Comparison of ENCODE assay signal across 1 cellular context in the genomic region with DNA sequence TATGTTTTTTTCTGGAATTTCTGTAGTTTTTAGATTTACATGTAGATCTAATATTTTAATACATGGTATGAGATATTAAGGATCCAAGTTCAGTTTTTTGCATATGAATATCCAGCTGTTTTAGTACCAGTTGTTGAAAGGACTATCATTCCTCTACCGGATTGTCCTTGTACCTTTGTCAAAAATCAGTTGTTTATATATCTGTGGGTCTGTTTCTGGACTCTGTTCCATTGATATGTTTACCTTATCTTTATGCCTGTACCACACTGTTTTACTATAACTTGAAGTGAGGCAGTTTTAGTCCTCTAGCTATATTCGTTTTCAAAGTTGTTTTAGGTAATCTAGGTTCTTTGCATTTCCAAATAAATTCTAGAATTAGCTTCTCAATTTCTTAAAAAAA.
TF ChIP-seq lines count a peak whose summit lies in the region.

No MANE protein-coding gene starts in this region.

TF ChIP-seq in HepG2, 621 proteins besides CTCF, POLR2A, EP300 and RAD21 (continued from another document and continues in another):
- TF ChIP-seq HNF1A (IDR thresholded peaks at IDR 0.05; ENCODE audit: low read depth) (no peak), HNF1A (CRISPR knock-in tag; IDR thresholded peaks at IDR 0.05; ENCODE audit: borderline replicate concordance) (no peak), CCDC6 (CRISPR knock-in tag; IDR thresholded peaks at IDR 0.05) (no peak), ZNF816 (CRISPR knock-in tag; IDR thresholded peaks at IDR 0.05; ENCODE audit: borderline replicate concordance) (no peak), HOXA7 (CRISPR knock-in tag; IDR thresholded peaks at IDR 0.05) (no peak), ATF7 (IDR thresholded peaks at IDR 0.05) (no peak), ATF7 (CRISPR knock-in tag; IDR thresholded peaks at IDR 0.05) (no peak), TRIM22 (IDR thresholded peaks at IDR 0.05) (no peak), ZNF558 (CRISPR knock-in tag; IDR thresholded peaks at IDR 0.05; ENCODE audit: borderline replicate concordance) (no peak), NKX3-1 (CRISPR knock-in tag; IDR thresholded peaks at IDR 0.05) (no peak), ZNF777 (CRISPR knock-in tag; IDR thresholded peaks at IDR 0.05) (no peak), ZFP1 (CRISPR knock-in tag; IDR thresholded peaks at IDR 0.05) (peak; percentile 73; the same call in 1 of the 2 replicates), MTF2 (CRISPR knock-in tag; IDR thresholded peaks at IDR 0.05; ENCODE audit: borderline replicate concordance) (no peak), ATM (IDR thresholded peaks at IDR 0.05; ENCODE audit: borderline replicate concordance) (no peak), E2F2 (CRISPR knock-in tag; IDR thresholded peaks at IDR 0.05; ENCODE audit: borderline replicate concordance) (no peak), ZBTB37 (CRISPR knock-in tag; IDR thresholded peaks at IDR 0.05) (no peak), YEATS2 (CRISPR knock-in tag; IDR thresholded peaks at IDR 0.05; ENCODE audit: borderline replicate concordance) (no peak), PHF5A (CRISPR knock-in tag; IDR thresholded peaks at IDR 0.05; ENCODE audit: low read depth, unreplicated experiment) (peak; percentile 74), NFE2 (CRISPR knock-in tag; IDR thresholded peaks at IDR 0.05) (no peak), SP2 (CRISPR knock-in tag; IDR thresholded peaks at IDR 0.05) (no peak), MBNL3 (CRISPR knock-in tag; conservative IDR thresholded peaks at IDR 0.05) (no peak), ZNF205 (CRISPR knock-in tag; IDR thresholded peaks at IDR 0.05) (no peak), ZNF24 (IDR thresholded peaks at IDR 0.05) (no peak), KAT2B (IDR thresholded peaks at IDR 0.05; ENCODE audit: borderline replicate concordance, low read depth, low read length) (no peak), POGZ (CRISPR knock-in tag; IDR thresholded peaks at IDR 0.05) (peak; percentile 57), ZNF225 (CRISPR knock-in tag; IDR thresholded peaks at IDR 0.05) (no peak), AGO2 (optimal IDR thresholded peaks at IDR 0.05; ENCODE audit: low read depth, low read length) (no peak), NFYB (CRISPR knock-in tag; IDR thresholded peaks at IDR 0.05) (no peak), MIER2 (CRISPR knock-in tag; IDR thresholded peaks at IDR 0.05) (no peak), MXI1 (IDR thresholded peaks at IDR 0.05; ENCODE audit: borderline replicate concordance, low read depth, low read length) (no peak; the same call in 2 of the 3 replicates), FOSL2 (CRISPR knock-in tag; IDR thresholded peaks at IDR 0.05) (no peak), ZNF3 (CRISPR knock-in tag; IDR thresholded peaks at IDR 0.05) (no peak), ZNF431 (CRISPR knock-in tag; IDR thresholded peaks at IDR 0.05; ENCODE audit: borderline replicate concordance, low read depth) (no peak), TOPORS (CRISPR knock-in tag; IDR thresholded peaks at IDR 0.05) (no peak), ZNF607 (CRISPR knock-in tag; IDR thresholded peaks at IDR 0.05; ENCODE audit: borderline replicate concordance) (no peak), KLF9 (CRISPR knock-in tag; IDR thresholded peaks at IDR 0.05; ENCODE audit: low read depth) (no peak), DMAP1 (CRISPR knock-in tag; IDR thresholded peaks at IDR 0.05) (no peak), SNAPC5 (CRISPR knock-in tag; IDR thresholded peaks at IDR 0.05; ENCODE audit: borderline replicate concordance) (no peak), SMAD3 (CRISPR knock-in tag; IDR thresholded peaks at IDR 0.05) (0 out of 2 replicates have a peak, but pooled peaks have one; percentile 48), CEBPG (CRISPR knock-in tag; IDR thresholded peaks at IDR 0.05) (no peak; the same call in 1 of the 2 replicates), ZNF260 (CRISPR knock-in tag; IDR thresholded peaks at IDR 0.05; ENCODE audit: borderline replicate concordance, low read depth) (no peak), TEAD3 (CRISPR knock-in tag; optimal IDR thresholded peaks at IDR 0.05; ENCODE audit: borderline replicate concordance) (no peak), RCOR2 (CRISPR knock-in tag; IDR thresholded peaks at IDR 0.05) (peak; percentile 69; the same call in 1 of the 2 replicates), FOXJ3 (CRISPR knock-in tag; IDR thresholded peaks at IDR 0.05; ENCODE audit: borderline replicate concordance) (peak; percentile 90), BCL6 (CRISPR knock-in tag; IDR thresholded peaks at IDR 0.05) (peak; percentile 66), ZNF34 (CRISPR knock-in tag; IDR thresholded peaks at IDR 0.05; ENCODE audit: borderline replicate concordance) (no peak)
- TF ChIP-seq, protein P1, sequence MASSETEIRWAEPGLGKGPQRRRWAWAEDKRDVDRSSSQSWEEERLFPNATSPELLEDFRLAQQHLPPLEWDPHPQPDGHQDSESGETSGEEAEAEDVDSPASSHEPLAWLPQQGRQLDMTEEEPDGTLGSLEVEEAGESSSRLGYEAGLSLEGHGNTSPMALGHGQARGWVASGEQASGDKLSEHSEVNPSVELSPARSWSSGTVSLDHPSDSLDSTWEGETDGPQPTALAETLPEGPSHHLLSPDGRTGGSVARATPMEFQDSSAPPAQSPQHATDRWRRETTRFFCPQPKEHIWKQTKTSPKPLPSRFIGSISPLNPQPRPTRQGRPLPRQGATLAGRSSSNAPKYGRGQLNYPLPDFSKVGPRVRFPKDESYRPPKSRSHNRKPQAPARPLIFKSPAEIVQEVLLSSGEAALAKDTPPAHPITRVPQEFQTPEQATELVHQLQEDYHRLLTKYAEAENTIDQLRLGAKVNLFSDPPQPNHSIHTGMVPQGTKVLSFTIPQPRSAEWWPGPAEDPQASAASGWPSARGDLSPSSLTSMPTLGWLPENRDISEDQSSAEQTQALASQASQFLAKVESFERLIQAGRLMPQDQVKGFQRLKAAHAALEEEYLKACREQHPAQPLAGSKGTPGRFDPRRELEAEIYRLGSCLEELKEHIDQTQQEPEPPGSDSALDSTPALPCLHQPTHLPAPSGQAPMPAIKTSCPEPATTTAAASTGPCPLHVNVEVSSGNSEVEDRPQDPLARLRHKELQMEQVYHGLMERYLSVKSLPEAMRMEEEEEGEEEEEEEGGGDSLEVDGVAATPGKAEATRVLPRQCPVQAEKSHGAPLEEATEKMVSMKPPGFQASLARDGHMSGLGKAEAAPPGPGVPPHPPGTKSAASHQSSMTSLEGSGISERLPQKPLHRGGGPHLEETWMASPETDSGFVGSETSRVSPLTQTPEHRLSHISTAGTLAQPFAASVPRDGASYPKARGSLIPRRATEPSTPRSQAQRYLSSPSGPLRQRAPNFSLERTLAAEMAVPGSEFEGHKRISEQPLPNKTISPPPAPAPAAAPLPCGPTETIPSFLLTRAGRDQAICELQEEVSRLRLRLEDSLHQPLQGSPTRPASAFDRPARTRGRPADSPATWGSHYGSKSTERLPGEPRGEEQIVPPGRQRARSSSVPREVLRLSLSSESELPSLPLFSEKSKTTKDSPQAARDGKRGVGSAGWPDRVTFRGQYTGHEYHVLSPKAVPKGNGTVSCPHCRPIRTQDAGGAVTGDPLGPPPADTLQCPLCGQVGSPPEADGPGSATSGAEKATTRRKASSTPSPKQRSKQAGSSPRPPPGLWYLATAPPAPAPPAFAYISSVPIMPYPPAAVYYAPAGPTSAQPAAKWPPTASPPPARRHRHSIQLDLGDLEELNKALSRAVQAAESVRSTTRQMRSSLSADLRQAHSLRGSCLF (CRISPR knock-in tag; IDR thresholded peaks at IDR 0.05; ENCODE audit: borderline replicate concordance) = peak; percentile 60; the same call in 1 of the 2 replicates
- TF ChIP-seq, protein P2, sequence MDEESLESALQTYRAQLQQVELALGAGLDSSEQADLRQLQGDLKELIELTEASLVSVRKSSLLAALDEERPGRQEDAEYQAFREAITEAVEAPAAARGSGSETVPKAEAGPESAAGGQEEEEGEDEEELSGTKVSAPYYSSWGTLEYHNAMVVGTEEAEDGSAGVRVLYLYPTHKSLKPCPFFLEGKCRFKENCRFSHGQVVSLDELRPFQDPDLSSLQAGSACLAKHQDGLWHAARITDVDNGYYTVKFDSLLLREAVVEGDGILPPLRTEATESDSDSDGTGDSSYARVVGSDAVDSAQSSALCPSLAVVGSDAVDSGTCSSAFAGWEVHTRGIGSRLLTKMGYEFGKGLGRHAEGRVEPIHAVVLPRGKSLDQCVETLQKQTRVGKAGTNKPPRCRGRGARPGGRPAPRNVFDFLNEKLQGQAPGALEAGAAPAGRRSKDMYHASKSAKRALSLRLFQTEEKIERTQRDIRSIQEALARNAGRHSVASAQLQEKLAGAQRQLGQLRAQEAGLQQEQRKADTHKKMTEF (CRISPR knock-in tag; IDR thresholded peaks at IDR 0.05) = no peak
- TF ChIP-seq, protein P3, sequence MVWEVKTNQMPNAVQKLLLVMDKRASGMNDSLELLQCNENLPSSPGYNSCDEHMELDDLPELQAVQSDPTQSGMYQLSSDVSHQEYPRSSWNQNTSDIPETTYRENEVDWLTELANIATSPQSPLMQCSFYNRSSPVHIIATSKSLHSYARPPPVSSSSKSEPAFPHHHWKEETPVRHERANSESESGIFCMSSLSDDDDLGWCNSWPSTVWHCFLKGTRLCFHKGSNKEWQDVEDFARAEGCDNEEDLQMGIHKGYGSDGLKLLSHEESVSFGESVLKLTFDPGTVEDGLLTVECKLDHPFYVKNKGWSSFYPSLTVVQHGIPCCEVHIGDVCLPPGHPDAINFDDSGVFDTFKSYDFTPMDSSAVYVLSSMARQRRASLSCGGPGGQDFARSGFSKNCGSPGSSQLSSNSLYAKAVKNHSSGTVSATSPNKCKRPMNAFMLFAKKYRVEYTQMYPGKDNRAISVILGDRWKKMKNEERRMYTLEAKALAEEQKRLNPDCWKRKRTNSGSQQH (CRISPR knock-in tag; IDR thresholded peaks at IDR 0.05; ENCODE audit: low read depth) = no peak
- TF ChIP-seq, protein P4, sequence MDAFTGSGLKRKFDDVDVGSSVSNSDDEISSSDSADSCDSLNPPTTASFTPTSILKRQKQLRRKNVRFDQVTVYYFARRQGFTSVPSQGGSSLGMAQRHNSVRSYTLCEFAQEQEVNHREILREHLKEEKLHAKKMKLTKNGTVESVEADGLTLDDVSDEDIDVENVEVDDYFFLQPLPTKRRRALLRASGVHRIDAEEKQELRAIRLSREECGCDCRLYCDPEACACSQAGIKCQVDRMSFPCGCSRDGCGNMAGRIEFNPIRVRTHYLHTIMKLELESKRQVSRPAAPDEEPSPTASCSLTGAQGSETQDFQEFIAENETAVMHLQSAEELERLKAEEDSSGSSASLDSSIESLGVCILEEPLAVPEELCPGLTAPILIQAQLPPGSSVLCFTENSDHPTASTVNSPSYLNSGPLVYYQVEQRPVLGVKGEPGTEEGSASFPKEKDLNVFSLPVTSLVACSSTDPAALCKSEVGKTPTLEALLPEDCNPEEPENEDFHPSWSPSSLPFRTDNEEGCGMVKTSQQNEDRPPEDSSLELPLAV (CRISPR knock-in tag; conservative IDR thresholded peaks at IDR 0.05; ENCODE audit: low read depth) = no peak
